ENCODE assay signal across 25 cellular contexts in genomic region chr3:2968475-2968874, GRCh38.
A peak's percentile ranks its signal among the peaks of the same experiment; 100 is the strongest.
DNase-seq lines count a peak whose midpoint lies in the region; ATAC-seq and TF ChIP-seq lines count a peak whose summit lies in the region.
"Had no signal": no experiment of that assay in that cellular context is flagged by ENCODE, and none has a peak within 500 bp of the region (broad histone marks: within the 10 kb centered on the region; RNA-seq: fewer than 3 reads in every experiment).

No MANE protein-coding gene starts in this region.

- H3K27ac ChIP-seq in OCI-LY3 (ENCODE audit: low read length) (peak overlapping the region; percentile 12), parathyroid adenoma (peak overlapping the region; percentile 94)
- H3K27ac ChIP-seq: body of pancreas, C4-2B, foreskin keratinocyte, Peyer's patch, SJCRH30 had no signal

- H4K20me1 ChIP-seq in OCI-LY3 (ENCODE audit: insufficient read depth, low read length): no peaks in the 10 kb centered on the region

- H2AFZ ChIP-seq in OCI-LY3 (ENCODE audit: low read depth, low read length): peak overlapping the region; percentile 37; the same call in 1 of the 2 replicates
- H2AFZ ChIP-seq in parathyroid adenoma: peak overlapping the region; percentile 6

- H3K9ac ChIP-seq in OCI-LY3 (ENCODE audit: low read length): no peak overlapping the region
- H3K9ac ChIP-seq in parathyroid adenoma: no peak overlapping the region

- H3K4me3 ChIP-seq in OCI-LY3 (ENCODE audit: low read length) (no peak overlapping the region), parathyroid adenoma (ENCODE audit: low read depth, low read length) (no peak overlapping the region)
- H3K4me3 ChIP-seq: body of pancreas, Peyer's patch, SJCRH30 had no signal

- TF ChIP-seq CTCF in OCI-LY3 (IDR thresholded peaks at IDR 0.05; ENCODE audit: low read depth, low read length) (no peak), parathyroid adenoma (IDR thresholded peaks at IDR 0.05) (no peak), GM13976 (IDR thresholded peaks at IDR 0.05; ENCODE audit: borderline replicate concordance, control extremely low read depth, extremely low read depth, insufficient read depth, missing control alignments) (no peak)

- in situ Hi-C loops in GM13976 (cut with MboI; ENCODE audit: low sequenced_read_pairs, unreplicated experiment): no loop called here

- H3K27me3 ChIP-seq in OCI-LY3 (ENCODE audit: low read depth, low read length) (no peaks in the 10 kb centered on the region), parathyroid adenoma (ENCODE audit: control insufficient read depth, insufficient read depth, low read length) (no peaks in the 10 kb centered on the region)
- H3K27me3 ChIP-seq: body of pancreas, foreskin keratinocyte, Peyer's patch, SJCRH30 had no signal

- no peaks in the 10 kb centered on the region for H3K9me3 ChIP-seq in OCI-LY3 (ENCODE audit: insufficient read depth, low read length)
- no peaks in the 10 kb centered on the region for H3K9me3 ChIP-seq in parathyroid adenoma (ENCODE audit: control insufficient read depth, low read length)
- H3K9me3 ChIP-seq: body of pancreas, Peyer's patch, SJCRH30 had no signal

- peak overlapping the region; percentile 23 for H3K4me2 ChIP-seq in OCI-LY3 (ENCODE audit: low read length)
- H3K4me2 ChIP-seq in parathyroid adenoma (ENCODE audit: low read length): peak overlapping the region; percentile 46

- ATAC-seq in GM18502 (IDR thresholded peaks at IDR 0.05; ENCODE audit: poor library complexity, unreplicated experiment): peak; percentile 73
- peak; percentile 45 for ATAC-seq in HG02623 (IDR thresholded peaks at IDR 0.05; ENCODE audit: unreplicated experiment)
- ATAC-seq: body of pancreas, foreskin keratinocyte, left colon had no signal

- H3K79me2 ChIP-seq in OCI-LY3 (ENCODE audit: low read length): no peaks in the 10 kb centered on the region
- no peaks in the 10 kb centered on the region for H3K79me2 ChIP-seq in parathyroid adenoma

- H3K4me1 ChIP-seq in OCI-LY3 (ENCODE audit: low read length) (peaks cover 16% of the 10 kb centered on the region), parathyroid adenoma (peaks cover 51% of the 10 kb centered on the region)
- H3K4me1 ChIP-seq: body of pancreas, foreskin keratinocyte, Peyer's patch, SJCRH30 had no signal

- H3K36me3 ChIP-seq in OCI-LY3 (replicated peaks; ENCODE audit: low read depth, low read length) (no peaks in the 10 kb centered on the region), parathyroid adenoma (ENCODE audit: control insufficient read depth, insufficient read depth, low read length) (no peaks in the 10 kb centered on the region)
- H3K36me3 ChIP-seq: Peyer's patch, SJCRH30 had no signal

- DNase-seq in GM13976 (ENCODE audit: low spot score) (no peak), H4 (ENCODE audit: low spot score) (no peak), glomerular visceral epithelial cell (ENCODE audit: extremely low spot score) (no peak), NCI-H510A (lab: John Stamatoyannopoulos, UW) (no peak)
- DNase-seq: ACHN; activated CD4-positive, CD25-positive, alpha-beta regulatory T cell treated with anti-CD3 and anti-CD28 coated beads, Interleukin-2, amount 50 U/mL, for 72 hours; body of pancreas; effector CD4-positive, alpha-beta T cell; erythroblast; foreskin keratinocyte; KG1; left colon; NCI-H1417 treated with DMSO at 0.1 percent for 48 hours; NK-92 treated with Interleukin-12 subunit alpha and Interleukin-12 subunit beta, amount 100 ng/mL, for 24 hours; nucleus accumbens; Peyer's patch; stimulated activated CD4-positive, alpha-beta T cell treated with anti-CD3 and anti-CD28 coated beads, Interleukin-4, amount 100 ng/mL, for 1 hour; stimulated activated naive CD4-positive, alpha-beta T cell treated with Interleukin-2 at 50 U/mL for 16 hours; T-helper 1 cell had no signal
